18 cellular contexts compared by ENCODE assay signal in genomic region chr20:62971211-62971949, GRCh38. TPM values are rescaled to one million over a fixed set of nuclear protein-coding genes. Genes with fewer than 3 reads are reported as not detected.
A peak's percentile ranks its signal among the peaks of the same experiment; 100 is the strongest.
DNase-seq lines count a peak whose midpoint lies in the region; ATAC-seq, FAIRE-seq and TF ChIP-seq lines count a peak whose summit lies in the region.
"Had no signal": no experiment of that assay in that cellular context is flagged by ENCODE, and none has a peak within 500 bp of the region (broad histone marks: within the 10 kb centered on the region; RNA-seq: fewer than 3 reads in every experiment).

No MANE protein-coding gene starts in this region.

- peak overlapping the region; percentile 1 for H3K4me3 Mint-ChIP-seq in CD8-positive, alpha-beta T cell
- H3K4me3 Mint-ChIP-seq in HFFc6 (0 out of 2 replicates have a peak overlapping the region, but pooled peaks have one; percentile 0), nephron progenitor cell (no peak overlapping the region)
- H3K4me3 Mint-ChIP-seq: activated CD8-positive, alpha-beta memory T cell treated with anti-CD3 and anti-CD28 coated beads, Interleukin-2, amount 10 ng/mL, durations not matched to agents 7 days and 5 days; dendritic cell treated with granulocyte-macrophage colony-stimulating factor and Interleukin-4, amounts not matched to agents 40 ng/mL and 50 ng/mL, for 4 days had no signal

- H3K4me3 ChIP-seq in CD8-positive, alpha-beta T cell (ENCODE audit: low read depth, low read length) = no peak overlapping the region
- no peak overlapping the region for H3K4me3 ChIP-seq in bronchial epithelial cell (ENCODE audit: low read depth, low read length)
- H3K4me3 ChIP-seq in psoas muscle = no peak overlapping the region
- H3K4me3 ChIP-seq: left lung, mucosa of descending colon, sigmoid colon, thyroid gland had no signal

- H3K4me1 Mint-ChIP-seq in CD8-positive, alpha-beta T cell (ENCODE audit: low read depth) = peaks cover 20% of the 10 kb centered on the region
- peaks cover 8% of the 10 kb centered on the region; the same call in 1 of the 2 replicates for H3K4me1 Mint-ChIP-seq in HFFc6 (ENCODE audit: low read depth)
- H3K4me1 Mint-ChIP-seq in nephron progenitor cell = peaks cover 37% of the 10 kb centered on the region

- 64 to 75% (median 72%) methylated on average over 9 to 10 of the region's 10 CpGs for WGBS in psoas muscle, 3 donors

- FAIRE-seq in bronchial epithelial cell (lab: Jason Lieb, UNC) = peak; percentile 50

- CTCF ChIA-PET in CD8-positive, alpha-beta T cell (lab: Charles Lee) = interaction anchor here (0.6 to 1.9 kb wide), 6 partner anchors 14 to 73 kb away, joined by 3 to 10 read pairs (median 4); partner anchors contain the start of gene SLC17A9

- H3K27me3 Mint-ChIP-seq in CD8-positive, alpha-beta T cell (ENCODE audit: low read depth) = peaks cover 40% of the 10 kb centered on the region
- H3K27me3 Mint-ChIP-seq in HFFc6 (ENCODE audit: insufficient read depth) = peaks cover 43% of the 10 kb centered on the region
- H3K27me3 Mint-ChIP-seq in nephron progenitor cell (ENCODE audit: low read depth, poor library complexity) = peaks cover 63% of the 10 kb centered on the region

- H3K27ac ChIP-seq in CD8-positive, alpha-beta T cell (ENCODE audit: low read depth, low read length) = no peak overlapping the region
- H3K27ac ChIP-seq in psoas muscle = no peak overlapping the region
- H3K27ac ChIP-seq: heart left ventricle, left lung, sigmoid colon, thyroid gland had no signal

- H3K27ac Mint-ChIP-seq in CD8-positive, alpha-beta T cell = no peak overlapping the region
- H3K27ac Mint-ChIP-seq in HFFc6 (no peak overlapping the region), nephron progenitor cell (peak overlapping the region; percentile 5)
- H3K27ac Mint-ChIP-seq: activated CD8-positive, alpha-beta memory T cell treated with anti-CD3 and anti-CD28 coated beads, Interleukin-2, amount 10 ng/mL, durations not matched to agents 7 days and 5 days; dendritic cell treated with granulocyte-macrophage colony-stimulating factor and Interleukin-4, amounts not matched to agents 40 ng/mL and 50 ng/mL, for 4 days had no signal

- intact Hi-C loops in CD8-positive, alpha-beta T cell (cut with DNase I, micrococcal nuclease) = no loop called here
- intact Hi-C loops in psoas muscle (cut with DNase I) = no loop called here

- no peak for TF ChIP-seq CTCF in CD8-positive, alpha-beta T cell (IDR thresholded peaks at IDR 0.05)
- TF ChIP-seq CTCF in HFFc6 (IDR thresholded peaks at IDR 0.05) = no peak
- TF ChIP-seq CTCF in bronchial epithelial cell (IDR thresholded peaks at IDR 0.05; ENCODE audit: insufficient read depth, low read length, severe bottlenecking) = no peak
- TF ChIP-seq CTCF in nephron progenitor cell (IDR thresholded peaks at IDR 0.05) = no peak
- TF ChIP-seq CTCF in psoas muscle (IDR thresholded peaks at IDR 0.05) = no peak

- no peaks in the 10 kb centered on the region for H3K9me3 ChIP-seq in CD8-positive, alpha-beta T cell (ENCODE audit: low read length)
- H3K9me3 ChIP-seq in psoas muscle = no peaks in the 10 kb centered on the region
- H3K9me3 ChIP-seq: heart left ventricle, left lung, mucosa of descending colon, sigmoid colon, SK-N-SH, thyroid gland had no signal

- peaks cover 16% of the 10 kb centered on the region for H3K27me3 ChIP-seq in CD8-positive, alpha-beta T cell (ENCODE audit: insufficient read depth, low read length)
- H3K27me3 ChIP-seq in bronchial epithelial cell (ENCODE audit: control insufficient read depth, insufficient read depth, low read length) (peaks cover 29% of the 10 kb centered on the region), psoas muscle (ENCODE audit: insufficient read depth in 3 of 3, low read length in 2 of 3) (peaks cover 0 to 80% (median 23%) of the 10 kb centered on the region in 3 donors)

- H3K9me3 Mint-ChIP-seq in CD8-positive, alpha-beta T cell = no peaks in the 10 kb centered on the region
- H3K9me3 Mint-ChIP-seq in HFFc6 (no peaks in the 10 kb centered on the region), nephron progenitor cell (no peaks in the 10 kb centered on the region)
- H3K9me3 Mint-ChIP-seq: dendritic cell treated with granulocyte-macrophage colony-stimulating factor and Interleukin-4, amounts not matched to agents 40 ng/mL and 50 ng/mL, for 4 days had no signal

- no peak for ATAC-seq in CD8-positive, alpha-beta T cell
- no peak for ATAC-seq in psoas muscle
- no peak for ATAC-seq in GM21390 (IDR thresholded peaks at IDR 0.05; ENCODE audit: unreplicated experiment)

- POLR2A ChIA-PET in CD8-positive, alpha-beta T cell (lab: Charles Lee) = interaction anchor here (1.2 kb wide), 1 partner anchor 38 kb away, joined by 4 read pairs; no protein-coding TSS in a partner anchor

- peaks cover 14% of the 10 kb centered on the region for H3K4me1 ChIP-seq in CD8-positive, alpha-beta T cell (ENCODE audit: insufficient read depth, low read length)
- no peaks in the 10 kb centered on the region for H3K4me1 ChIP-seq in psoas muscle

- H3K36me3 Mint-ChIP-seq in CD8-positive, alpha-beta T cell = no peaks in the 10 kb centered on the region
- H3K36me3 Mint-ChIP-seq in HFFc6 (ENCODE audit: low read depth) (no peaks in the 10 kb centered on the region), nephron progenitor cell (ENCODE audit: low read depth) (no peaks in the 10 kb centered on the region)
- H3K36me3 Mint-ChIP-seq: activated CD8-positive, alpha-beta memory T cell treated with anti-CD3 and anti-CD28 coated beads, Interleukin-2, amount 10 ng/mL, durations not matched to agents 7 days and 5 days had no signal

- no peaks in the 10 kb centered on the region for H3K36me3 ChIP-seq in CD8-positive, alpha-beta T cell (ENCODE audit: insufficient read depth, low read length)
- H3K36me3 ChIP-seq in bronchial epithelial cell (ENCODE audit: control insufficient read depth, insufficient read depth, low read length) = no peaks in the 10 kb centered on the region
- H3K36me3 ChIP-seq in psoas muscle (ENCODE audit: insufficient read depth in 1 of 2, low read depth in 1 of 2) = no peaks in the 10 kb centered on the region
- H3K36me3 ChIP-seq: heart left ventricle, left lung, sigmoid colon, thyroid gland had no signal

- no peak for DNase-seq in CD8-positive, alpha-beta T cell
- DNase-seq in HFFc6 (no peak), bronchial epithelial cell (ENCODE audit: low read depth) (no peak), nephron progenitor cell (no peak), psoas muscle (no peak), HPDE6-E6E7 (ENCODE audit: extremely low spot score) (no peak), RKO (ENCODE audit: low spot score) (no peak)

RNA-seq across cellular contexts. Expression of gene SLC17A9, which starts 18.9 kb away (rescaled TPM):
- 10 to 100 TPM; 19.1 to 22.6 TPM for total RNA-seq in CD8-positive, alpha-beta T cell
- total RNA-seq in HFFc6 (2021; fragmentation: NEBNext Ultra II Directional; extraction: Animal tissue kit (Norgen Biotek cat#: 25700)) = 10 to 100 TPM; 32.8 to 47.0 (median 35.7) TPM
- total RNA-seq in bronchial epithelial cell = 0.13 and 0.53 TPM in 2 replicates
- total RNA-seq in psoas muscle = 1 to 10 TPM in 1 of 4 donors, under 1 TPM in 3; 0.32 to 1.0 (median 0.92) TPM
- polyA plus RNA-seq in psoas muscle = under 1 TPM; 0.59 to 0.88 (median 0.69) TPM
- polyA plus RNA-seq: SK-N-SH had no signal

RNA-seq across cellular contexts. Expression of gene GID8, which starts 33.4 kb away (rescaled TPM):
- total RNA-seq in CD8-positive, alpha-beta T cell = 10 to 100 TPM; 48.7 to 48.8 TPM
- total RNA-seq in HFFc6 (2021; fragmentation: NEBNext Ultra II Directional; extraction: Animal tissue kit (Norgen Biotek cat#: 25700)) = 10 to 100 TPM; 19.1 to 26.9 (median 22.6) TPM
- total RNA-seq in bronchial epithelial cell (69.2 and 71.2 TPM in 2 replicates), psoas muscle (10 to 100 TPM; 12.8 to 14.9 (median 14.3) TPM)
- 10 to 100 TPM in 2 of 3 donors, 1 to 10 TPM in 1; 7.3 to 15.9 (median 14.2) TPM for polyA plus RNA-seq in psoas muscle

RNA-seq across cellular contexts. Expression of gene BHLHE23, which starts 35.4 kb away (rescaled TPM):
- under 1 TPM in 1 of 2 experiments, not detected in 1; 0.44 TPM for total RNA-seq in CD8-positive, alpha-beta T cell
- not detected for total RNA-seq in HFFc6 (2021; fragmentation: NEBNext Ultra II Directional; extraction: Animal tissue kit (Norgen Biotek cat#: 25700))
- not detected in 2 replicates for total RNA-seq in bronchial epithelial cell
- not detected for total RNA-seq in psoas muscle
- not detected for polyA plus RNA-seq in psoas muscle
- total RNA-seq: activated CD8-positive, alpha-beta memory T cell treated with anti-CD3 and anti-CD28 coated beads, Interleukin-2, amount 10 ng/mL, durations not matched to agents 7 days and 5 days; endothelial cell of umbilical vein; heart left ventricle; left lung; mucosa of descending colon; osteoblast; sigmoid colon; thyroid gland had no signal
- polyA plus RNA-seq: endothelial cell of umbilical vein, heart left ventricle, sigmoid colon, SK-N-SH had no signal

RNA-seq across cellular contexts. Expression of gene DIDO1, which starts 45.1 kb away (rescaled TPM):
- 10 to 100 TPM; 44.7 to 46.6 TPM for total RNA-seq in CD8-positive, alpha-beta T cell
- 10 to 100 TPM; 31.9 to 36.1 (median 34.8) TPM for total RNA-seq in HFFc6 (2021; fragmentation: NEBNext Ultra II Directional; extraction: Animal tissue kit (Norgen Biotek cat#: 25700))
- total RNA-seq in bronchial epithelial cell (26.9 and 31.6 TPM in 2 replicates), psoas muscle (10 to 100 TPM; 23.0 to 32.4 (median 27.9) TPM)
- 10 to 100 TPM in 2 of 3 donors, 1 to 10 TPM in 1; 10.0 to 23.9 (median 12.7) TPM for polyA plus RNA-seq in psoas muscle

Comparison
In these comparisons a context has a peak if more than half of its experiments do, and no peak if none do; other contexts are left out.
1. RNA of gene SLC17A9, which starts 18.9 kb away (total RNA-seq): 32.8 to 47.0 TPM in HFFc6 and 19.1 to 22.6 TPM in CD8-positive, alpha-beta T cell; 0.32 to 1.0 TPM in psoas muscle and 0.13 to 0.53 TPM in bronchial epithelial cell; every median in the first group is over 10 times any median in the second.